ENCODE assay signal across 9 cellular contexts in genomic region chr3:29686889-29687592, GRCh38.
DNase-seq lines count a peak whose midpoint lies in the region; ATAC-seq and TF ChIP-seq lines count a peak whose summit lies in the region.
"Had no signal": no experiment of that assay in that cellular context is flagged by ENCODE, and none has a peak within 500 bp of the region (broad histone marks: within the 10 kb centered on the region; RNA-seq: fewer than 3 reads in every experiment).

No MANE protein-coding gene starts in this region.

- H3K4me3 Mint-ChIP-seq in naive thymus-derived CD8-positive, alpha-beta T cell, result no peak overlapping the region

- no peak overlapping the region for H3K27ac Mint-ChIP-seq in naive thymus-derived CD8-positive, alpha-beta T cell

- no peaks in the 10 kb centered on the region for H3K27me3 Mint-ChIP-seq in naive thymus-derived CD8-positive, alpha-beta T cell

- intact Hi-C loops in mucosa of descending colon (cut with DNase I, micrococcal nuclease), result no loop called here

- H3K4me1 ChIP-seq in mucosa of descending colon (ENCODE audit: low read depth), result no peaks in the 10 kb centered on the region

- no peaks in the 10 kb centered on the region for H3K9me3 ChIP-seq in mucosa of descending colon

- no peak overlapping the region for H3K4me3 ChIP-seq in mucosa of descending colon

- H3K36me3 Mint-ChIP-seq in naive thymus-derived CD8-positive, alpha-beta T cell, result no peaks in the 10 kb centered on the region

- DNase-seq in OCI-M2 (lab: John Stamatoyannopoulos, UW; ENCODE audit: unreplicated experiment) (peak; percentile 7), mucosa of descending colon (no peak), T1000 (lab: John Stamatoyannopoulos, UW) (no peak), NCI-H774 (lab: John Stamatoyannopoulos, UW) (no peak)
- DNase-seq in naive thymus-derived CD8-positive, alpha-beta T cell, result peak in 1 of 10 donors; percentile 32
- DNase-seq: head of caudate nucleus had no signal

- H3K9me3 Mint-ChIP-seq in naive thymus-derived CD8-positive, alpha-beta T cell, result peaks cover 0 to 2% (median 0%) of the 10 kb centered on the region in 9 donors

- POLR2A ChIA-PET in naive thymus-derived CD8-positive, alpha-beta T cell (lab: Charles Lee), result no interaction called here

- H3K4me1 Mint-ChIP-seq in naive thymus-derived CD8-positive, alpha-beta T cell, result peaks cover 0 to 17% (median 0%) of the 10 kb centered on the region in 4 donors

- TF ChIP-seq CTCF in mucosa of descending colon (IDR thresholded peaks at IDR 0.05), result no peak

- H3K36me3 ChIP-seq in mucosa of descending colon (ENCODE audit: low read depth), result no peaks in the 10 kb centered on the region

- ATAC-seq in GM18873 (IDR thresholded peaks at IDR 0.05; ENCODE audit: low FRiP score, unreplicated experiment), result peak; percentile 86
- peak; percentile 95 for ATAC-seq in HG02623 (IDR thresholded peaks at IDR 0.05; ENCODE audit: unreplicated experiment)
- peak; percentile 68 to 73 for ATAC-seq in naive thymus-derived CD8-positive, alpha-beta T cell
- ATAC-seq in mucosa of descending colon, result no peak
- no peak for ATAC-seq in esophagus mucosa

Comparison
In these comparisons a context has a peak if more than half of its experiments do, and no peak if none do; other contexts are left out.
1. ATAC-seq: peak in GM18873 (single experiment), HG02623 (single experiment) and naive thymus-derived CD8-positive, alpha-beta T cell (2 of 2); none in mucosa of descending colon (single experiment) and esophagus mucosa (single experiment).